4 cellular contexts compared by ENCODE assay signal in the genomic region with DNA sequence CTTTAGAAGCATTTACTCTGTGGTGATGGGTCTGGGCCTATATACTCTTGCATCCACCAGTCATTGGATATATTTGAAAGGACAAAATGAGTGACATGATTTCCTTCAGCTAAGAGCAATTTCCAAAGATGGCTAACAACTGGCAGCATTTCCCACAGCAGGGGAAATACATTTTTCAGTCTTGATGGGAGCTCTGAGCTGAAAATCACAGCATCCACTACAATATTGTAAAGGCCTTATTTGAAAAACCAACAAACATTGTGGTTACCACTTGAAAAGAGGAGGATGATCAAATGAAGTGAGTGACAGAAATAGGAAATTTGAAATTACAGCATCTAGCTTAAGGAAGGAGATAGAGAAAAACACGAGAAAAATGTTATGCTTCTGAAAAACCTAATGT.
TF ChIP-seq lines count a peak whose summit lies in the region.

No MANE protein-coding gene starts in this region.

TF ChIP-seq in GM23338, 12 proteins besides CTCF, POLR2A, EP300 and RAD21 (continues in another document):
- TF ChIP-seq, protein P1, sequence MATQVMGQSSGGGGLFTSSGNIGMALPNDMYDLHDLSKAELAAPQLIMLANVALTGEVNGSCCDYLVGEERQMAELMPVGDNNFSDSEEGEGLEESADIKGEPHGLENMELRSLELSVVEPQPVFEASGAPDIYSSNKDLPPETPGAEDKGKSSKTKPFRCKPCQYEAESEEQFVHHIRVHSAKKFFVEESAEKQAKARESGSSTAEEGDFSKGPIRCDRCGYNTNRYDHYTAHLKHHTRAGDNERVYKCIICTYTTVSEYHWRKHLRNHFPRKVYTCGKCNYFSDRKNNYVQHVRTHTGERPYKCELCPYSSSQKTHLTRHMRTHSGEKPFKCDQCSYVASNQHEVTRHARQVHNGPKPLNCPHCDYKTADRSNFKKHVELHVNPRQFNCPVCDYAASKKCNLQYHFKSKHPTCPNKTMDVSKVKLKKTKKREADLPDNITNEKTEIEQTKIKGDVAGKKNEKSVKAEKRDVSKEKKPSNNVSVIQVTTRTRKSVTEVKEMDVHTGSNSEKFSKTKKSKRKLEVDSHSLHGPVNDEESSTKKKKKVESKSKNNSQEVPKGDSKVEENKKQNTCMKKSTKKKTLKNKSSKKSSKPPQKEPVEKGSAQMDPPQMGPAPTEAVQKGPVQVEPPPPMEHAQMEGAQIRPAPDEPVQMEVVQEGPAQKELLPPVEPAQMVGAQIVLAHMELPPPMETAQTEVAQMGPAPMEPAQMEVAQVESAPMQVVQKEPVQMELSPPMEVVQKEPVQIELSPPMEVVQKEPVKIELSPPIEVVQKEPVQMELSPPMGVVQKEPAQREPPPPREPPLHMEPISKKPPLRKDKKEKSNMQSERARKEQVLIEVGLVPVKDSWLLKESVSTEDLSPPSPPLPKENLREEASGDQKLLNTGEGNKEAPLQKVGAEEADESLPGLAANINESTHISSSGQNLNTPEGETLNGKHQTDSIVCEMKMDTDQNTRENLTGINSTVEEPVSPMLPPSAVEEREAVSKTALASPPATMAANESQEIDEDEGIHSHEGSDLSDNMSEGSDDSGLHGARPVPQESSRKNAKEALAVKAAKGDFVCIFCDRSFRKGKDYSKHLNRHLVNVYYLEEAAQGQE (IDR thresholded peaks at IDR 0.05; ENCODE audit: unreplicated experiment), result no peak
- TF ChIP-seq JUNB (IDR thresholded peaks at IDR 0.05; ENCODE audit: unreplicated experiment) (no peak), STAT1 (IDR thresholded peaks at IDR 0.05; ENCODE audit: unreplicated experiment) (no peak), ZNF114 (CRISPR knock-in tag; IDR thresholded peaks at IDR 0.05) (no peak), EZH2 (IDR thresholded peaks at IDR 0.05; ENCODE audit: low read depth, unreplicated experiment) (no peak), EZH2phosphoT487 (IDR thresholded peaks at IDR 0.05; ENCODE audit: unreplicated experiment) (no peak), POLR2AphosphoS5 (IDR thresholded peaks at IDR 0.05; ENCODE audit: low read depth) (no peak), CREB1 (CRISPR knock-in tag; IDR thresholded peaks at IDR 0.05; ENCODE audit: low read depth) (no peak)
- TF ChIP-seq, protein P2, sequence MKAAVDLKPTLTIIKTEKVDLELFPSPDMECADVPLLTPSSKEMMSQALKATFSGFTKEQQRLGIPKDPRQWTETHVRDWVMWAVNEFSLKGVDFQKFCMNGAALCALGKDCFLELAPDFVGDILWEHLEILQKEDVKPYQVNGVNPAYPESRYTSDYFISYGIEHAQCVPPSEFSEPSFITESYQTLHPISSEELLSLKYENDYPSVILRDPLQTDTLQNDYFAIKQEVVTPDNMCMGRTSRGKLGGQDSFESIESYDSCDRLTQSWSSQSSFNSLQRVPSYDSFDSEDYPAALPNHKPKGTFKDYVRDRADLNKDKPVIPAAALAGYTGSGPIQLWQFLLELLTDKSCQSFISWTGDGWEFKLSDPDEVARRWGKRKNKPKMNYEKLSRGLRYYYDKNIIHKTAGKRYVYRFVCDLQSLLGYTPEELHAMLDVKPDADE (IDR thresholded peaks at IDR 0.05), result no peak

TF ChIP-seq in WTC11, 78 proteins besides CTCF, POLR2A, EP300 and RAD21 (continues in another document):
- TF ChIP-seq ZNF317 (CRISPR knock-in tag; IDR thresholded peaks at IDR 0.05; ENCODE audit: borderline replicate concordance, low read depth), result no peak
- TF ChIP-seq, protein P3, sequence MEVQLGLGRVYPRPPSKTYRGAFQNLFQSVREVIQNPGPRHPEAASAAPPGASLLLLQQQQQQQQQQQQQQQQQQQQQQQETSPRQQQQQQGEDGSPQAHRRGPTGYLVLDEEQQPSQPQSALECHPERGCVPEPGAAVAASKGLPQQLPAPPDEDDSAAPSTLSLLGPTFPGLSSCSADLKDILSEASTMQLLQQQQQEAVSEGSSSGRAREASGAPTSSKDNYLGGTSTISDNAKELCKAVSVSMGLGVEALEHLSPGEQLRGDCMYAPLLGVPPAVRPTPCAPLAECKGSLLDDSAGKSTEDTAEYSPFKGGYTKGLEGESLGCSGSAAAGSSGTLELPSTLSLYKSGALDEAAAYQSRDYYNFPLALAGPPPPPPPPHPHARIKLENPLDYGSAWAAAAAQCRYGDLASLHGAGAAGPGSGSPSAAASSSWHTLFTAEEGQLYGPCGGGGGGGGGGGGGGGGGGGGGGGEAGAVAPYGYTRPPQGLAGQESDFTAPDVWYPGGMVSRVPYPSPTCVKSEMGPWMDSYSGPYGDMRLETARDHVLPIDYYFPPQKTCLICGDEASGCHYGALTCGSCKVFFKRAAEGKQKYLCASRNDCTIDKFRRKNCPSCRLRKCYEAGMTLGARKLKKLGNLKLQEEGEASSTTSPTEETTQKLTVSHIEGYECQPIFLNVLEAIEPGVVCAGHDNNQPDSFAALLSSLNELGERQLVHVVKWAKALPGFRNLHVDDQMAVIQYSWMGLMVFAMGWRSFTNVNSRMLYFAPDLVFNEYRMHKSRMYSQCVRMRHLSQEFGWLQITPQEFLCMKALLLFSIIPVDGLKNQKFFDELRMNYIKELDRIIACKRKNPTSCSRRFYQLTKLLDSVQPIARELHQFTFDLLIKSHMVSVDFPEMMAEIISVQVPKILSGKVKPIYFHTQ (CRISPR knock-in tag; IDR thresholded peaks at IDR 0.05), result no peak
- no peak for TF ChIP-seq TP53 (CRISPR knock-in tag; IDR thresholded peaks at IDR 0.05)
- no peak for TF ChIP-seq ZNF232 (CRISPR knock-in tag; IDR thresholded peaks at IDR 0.05)
- TF ChIP-seq ELF4 (CRISPR knock-in tag; IDR thresholded peaks at IDR 0.05; ENCODE audit: low read depth), result no peak
- TF ChIP-seq, protein P4, sequence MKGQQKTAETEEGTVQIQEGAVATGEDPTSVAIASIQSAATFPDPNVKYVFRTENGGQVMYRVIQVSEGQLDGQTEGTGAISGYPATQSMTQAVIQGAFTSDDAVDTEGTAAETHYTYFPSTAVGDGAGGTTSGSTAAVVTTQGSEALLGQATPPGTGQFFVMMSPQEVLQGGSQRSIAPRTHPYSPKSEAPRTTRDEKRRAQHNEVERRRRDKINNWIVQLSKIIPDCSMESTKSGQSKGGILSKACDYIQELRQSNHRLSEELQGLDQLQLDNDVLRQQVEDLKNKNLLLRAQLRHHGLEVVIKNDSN (CRISPR knock-in tag; IDR thresholded peaks at IDR 0.05), result no peak
- TF ChIP-seq RORB (CRISPR knock-in tag; IDR thresholded peaks at IDR 0.05), result no peak

TF ChIP-seq in H1, 55 proteins besides CTCF, POLR2A, EP300 and RAD21 (continues in another document):
- no peak for TF ChIP-seq CEBPB (IDR thresholded peaks at IDR 0.05; ENCODE audit: low read depth, low read length)
- no peak for TF ChIP-seq KDM4A (IDR thresholded peaks at IDR 0.05; ENCODE audit: low read depth, low read length, severe bottlenecking)
- TF ChIP-seq GTF2F1 (IDR thresholded peaks at IDR 0.05; ENCODE audit: borderline replicate concordance, low read depth, low read length), result no peak
- TF ChIP-seq CHD2 (IDR thresholded peaks at IDR 0.05; ENCODE audit: low read length), result no peak
- no peak for TF ChIP-seq FOSL1 (IDR thresholded peaks at IDR 0.05; ENCODE audit: insufficient read depth, low read depth, low read length)
- no peak for TF ChIP-seq ZNF274 (IDR thresholded peaks at IDR 0.05; ENCODE audit: borderline replicate concordance, extremely low read depth, low read length)
- no peak for TF ChIP-seq BRCA1 (IDR thresholded peaks at IDR 0.05; ENCODE audit: low read depth, low read length)
- TF ChIP-seq SP2 (IDR thresholded peaks at IDR 0.05; ENCODE audit: low read length), result no peak
- TF ChIP-seq TBP (IDR thresholded peaks at IDR 0.05; ENCODE audit: low read depth, low read length), result no peak

TF ChIP-seq in neural cell, 6 proteins besides CTCF, POLR2A, EP300 and RAD21:
- TF ChIP-seq SMC3 (conservative IDR thresholded peaks at IDR 0.05; ENCODE audit: poor library complexity) (no peak), POLR2AphosphoS5 (IDR thresholded peaks at IDR 0.05) (peak; percentile 94), TAF1 (IDR thresholded peaks at IDR 0.05; ENCODE audit: low read depth) (no peak)
- TF ChIP-seq, protein P1 (IDR thresholded peaks at IDR 0.05; ENCODE audit: borderline replicate concordance), result peak; percentile 73
TF ChIP-seq in neural cell: peak in this region for 2.
